ENCODE assay signal across 1 cellular context in the genomic region with DNA sequence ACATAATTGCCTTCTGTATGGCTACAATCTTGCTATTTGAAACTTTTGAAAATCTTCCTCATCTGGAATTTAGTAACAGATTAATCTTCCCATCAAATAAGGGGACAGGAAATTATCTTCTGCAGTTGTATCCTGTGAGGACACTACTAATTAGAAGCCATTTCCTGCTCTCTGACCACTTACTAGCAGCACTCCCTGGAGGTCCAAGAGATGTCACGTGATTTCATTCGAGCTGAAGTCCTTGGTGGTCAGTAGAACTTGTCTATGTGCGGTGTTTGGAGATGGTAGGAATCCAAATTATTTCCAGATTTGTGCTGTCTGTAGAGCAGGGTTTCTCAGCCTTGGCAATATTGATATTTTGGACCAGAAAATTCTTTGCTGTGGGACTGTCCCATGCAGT.
TF ChIP-seq lines count a peak whose summit lies in the region.

No MANE protein-coding gene starts in this region.

TF ChIP-seq in GM12878, 131 proteins besides CTCF, POLR2A, EP300 and RAD21 (continued from another document):
- TF ChIP-seq, protein P1, sequence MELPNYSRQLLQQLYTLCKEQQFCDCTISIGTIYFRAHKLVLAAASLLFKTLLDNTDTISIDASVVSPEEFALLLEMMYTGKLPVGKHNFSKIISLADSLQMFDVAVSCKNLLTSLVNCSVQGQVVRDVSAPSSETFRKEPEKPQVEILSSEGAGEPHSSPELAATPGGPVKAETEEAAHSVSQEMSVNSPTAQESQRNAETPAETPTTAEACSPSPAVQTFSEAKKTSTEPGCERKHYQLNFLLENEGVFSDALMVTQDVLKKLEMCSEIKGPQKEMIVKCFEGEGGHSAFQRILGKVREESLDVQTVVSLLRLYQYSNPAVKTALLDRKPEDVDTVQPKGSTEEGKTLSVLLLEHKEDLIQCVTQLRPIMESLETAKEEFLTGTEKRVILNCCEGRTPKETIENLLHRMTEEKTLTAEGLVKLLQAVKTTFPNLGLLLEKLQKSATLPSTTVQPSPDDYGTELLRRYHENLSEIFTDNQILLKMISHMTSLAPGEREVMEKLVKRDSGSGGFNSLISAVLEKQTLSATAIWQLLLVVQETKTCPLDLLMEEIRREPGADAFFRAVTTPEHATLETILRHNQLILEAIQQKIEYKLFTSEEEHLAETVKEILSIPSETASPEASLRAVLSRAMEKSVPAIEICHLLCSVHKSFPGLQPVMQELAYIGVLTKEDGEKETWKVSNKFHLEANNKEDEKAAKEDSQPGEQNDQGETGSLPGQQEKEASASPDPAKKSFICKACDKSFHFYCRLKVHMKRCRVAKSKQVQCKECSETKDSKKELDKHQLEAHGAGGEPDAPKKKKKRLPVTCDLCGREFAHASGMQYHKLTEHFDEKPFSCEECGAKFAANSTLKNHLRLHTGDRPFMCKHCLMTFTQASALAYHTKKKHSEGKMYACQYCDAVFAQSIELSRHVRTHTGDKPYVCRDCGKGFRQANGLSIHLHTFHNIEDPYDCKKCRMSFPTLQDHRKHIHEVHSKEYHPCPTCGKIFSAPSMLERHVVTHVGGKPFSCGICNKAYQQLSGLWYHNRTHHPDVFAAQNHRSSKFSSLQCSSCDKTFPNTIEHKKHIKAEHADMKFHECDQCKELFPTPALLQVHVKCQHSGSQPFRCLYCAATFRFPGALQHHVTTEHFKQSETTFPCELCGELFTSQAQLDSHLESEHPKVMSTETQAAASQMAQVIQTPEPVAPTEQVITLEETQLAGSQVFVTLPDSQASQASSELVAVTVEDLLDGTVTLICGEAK (IDR thresholded peaks at IDR 0.05; ENCODE audit: borderline replicate concordance), result no peak
- TF ChIP-seq CEBPB (IDR thresholded peaks at IDR 0.05; ENCODE audit: borderline replicate concordance in 1 of 2, low read depth in 2 of 2, low read length in 2 of 2) (no peak), ZBTB33 (IDR thresholded peaks at IDR 0.05) (no peak)
